18 cellular contexts compared by ENCODE assay signal in genomic region chr5:73152411-73153388, GRCh38. TPM values are rescaled to one million over a fixed set of nuclear protein-coding genes. Genes with fewer than 3 reads are reported as not detected.
DNase-seq lines count a peak whose midpoint lies in the region; ATAC-seq and TF ChIP-seq lines count a peak whose summit lies in the region.
"Had no signal": no experiment of that assay in that cellular context is flagged by ENCODE, and none has a peak within 500 bp of the region (broad histone marks: within the 10 kb centered on the region; RNA-seq: fewer than 3 reads in every experiment).

No MANE protein-coding gene starts in this region.

- no peak overlapping the region for H3K4me3 ChIP-seq in H7 (ENCODE audit: insufficient read depth, low read depth, low read length)
- no peak overlapping the region for H3K4me3 ChIP-seq in choroid plexus epithelial cell (ENCODE audit: low read depth, low read length)
- H3K4me3 ChIP-seq in mesodermal cell (ENCODE audit: extremely low read depth, insufficient read depth, low read length, poor library complexity, severe bottlenecking) = no peak overlapping the region
- H3K4me3 ChIP-seq: BLaER1 had no signal

- DNase-seq in H7 (peak; percentile 54), NCI-H69 (lab: John Stamatoyannopoulos, UW) (peak; percentile 76), choroid plexus epithelial cell (ENCODE audit: low read depth) (no peak), kidney glomerular epithelial cell (lab: John Stamatoyannopoulos, UW) (no peak), NCI-H1436 (lab: John Stamatoyannopoulos, UW) (no peak), NCI-H82 treated with DMSO at 0.1 percent for 48 hours (lab: John Stamatoyannopoulos, UW; ENCODE audit: unreplicated experiment) (no peak)
- DNase-seq: activated CD4-positive, alpha-beta T cell treated with anti-CD3 and anti-CD28 coated beads for 36 hours; activated CD8-positive, alpha-beta memory T cell treated with anti-CD3 and anti-CD28 coated beads, Interleukin-2, amount 50 U/mL, for 48 hours; activated naive CD4-positive, alpha-beta T cell treated with anti-CD3 and anti-CD28 coated beads, Interleukin-2, amount 10 ng/mL, durations not matched to agents 7 days and 5 days; glutamatergic neuron; kidney; naive thymus-derived CD4-positive, alpha-beta T cell; NCI-H1092 treated with DMSO at 0.1 percent for 48 hours; NCI-H446 treated with DMSO at 0.1 percent for 48 hours; stimulated activated CD4-positive, alpha-beta T cell treated with anti-CD3 and anti-CD28 coated beads, Interleukin-2, amount 100 ng/mL, for 24 hours had no signal

- 74 to 80% methylated on average over 9 to 10 of the region's 14 CpGs for WGBS in mesodermal cell (ENCODE audit: insufficient coverage in 2 of 2), 2 experiments

- no peaks in the 10 kb centered on the region for H3K27me3 ChIP-seq in H7 (ENCODE audit: control insufficient read depth, insufficient read depth, low read length)

- H3K36me3 ChIP-seq in H7 (replicated peaks; ENCODE audit: control insufficient read depth, insufficient read depth, low read length) (no peaks in the 10 kb centered on the region), mesodermal cell (ENCODE audit: control insufficient read depth, insufficient read depth, low read length) (no peaks in the 10 kb centered on the region)
- H3K36me3 ChIP-seq: BLaER1 had no signal

- peak overlapping the region; percentile 50 for H3K27ac ChIP-seq in mesodermal cell (ENCODE audit: low read depth, low read length, severe bottlenecking)
- H3K27ac ChIP-seq: BLaER1 had no signal

- ATAC-seq in GM18858 (IDR thresholded peaks at IDR 0.05; ENCODE audit: unreplicated experiment) = no peak
- ATAC-seq: activated CD4-positive, alpha-beta T cell treated with anti-CD3 and anti-CD28 coated beads for 36 hours; naive thymus-derived CD4-positive, alpha-beta T cell had no signal

- peak; percentile 15 for TF ChIP-seq CTCF in choroid plexus epithelial cell (conservative IDR thresholded peaks at IDR 0.05; ENCODE audit: low read depth, low read length)

- no peaks in the 10 kb centered on the region for H3K9me3 ChIP-seq in mesodermal cell (ENCODE audit: control insufficient read depth, low read length)
- H3K9me3 ChIP-seq: BLaER1 had no signal

- peaks cover 8% of the 10 kb centered on the region for H3K4me1 ChIP-seq in mesodermal cell (ENCODE audit: control insufficient read depth, insufficient read depth, low read length, poor library complexity, severe bottlenecking)

RNA-seq across cellular contexts. Expression of gene TMEM174, which starts 20.3 kb away (rescaled TPM):
- total RNA-seq in H7 (2014; rRNA removed; shearing (Covaris generic)) = not detected in 2 replicates
- polyA plus RNA-seq in mesodermal cell (2013, experiment 1 of 2) = not detected
- polyA plus RNA-seq in mesodermal cell (2013, experiment 2 of 2) = not detected
- total RNA-seq: activated CD4-positive, alpha-beta T cell treated with anti-CD3 and anti-CD28 coated beads for 36 hours; naive thymus-derived CD4-positive, alpha-beta T cell had no signal
- polyA plus RNA-seq: naive thymus-derived CD4-positive, alpha-beta T cell had no signal

RNA-seq across cellular contexts. Expression of gene TMEM171, which starts 32.3 kb away (rescaled TPM):
- total RNA-seq in H7 (2014; rRNA removed; shearing (Covaris generic)) = 2.7 and 4.8 TPM in 2 replicates
- polyA plus RNA-seq in mesodermal cell (2013, experiment 1 of 2) = 0.55 TPM
- 0.86 TPM for polyA plus RNA-seq in mesodermal cell (2013, experiment 2 of 2)
- total RNA-seq: activated CD4-positive, alpha-beta T cell treated with anti-CD3 and anti-CD28 coated beads for 36 hours had no signal
- polyA plus RNA-seq: naive thymus-derived CD4-positive, alpha-beta T cell had no signal

Comparison
In these comparisons a context has a peak if more than half of its experiments do, and no peak if none do; other contexts are left out.
1. DNase-seq: peak in H7 (single experiment) and NCI-H69 (single experiment); none in choroid plexus epithelial cell (single experiment), kidney glomerular epithelial cell (single experiment), NCI-H1436 (single experiment) and NCI-H82 treated with DMSO at 0.1 percent for 48 hours (single experiment).